Comparison of ENCODE assay signal across 7 cellular contexts in genomic region chr11:64675417-64676252, GRCh38. TPM values are rescaled to one million over a fixed set of nuclear protein-coding genes. Genes with fewer than 3 reads are reported as not detected.
A peak's percentile ranks its signal among the peaks of the same experiment; 100 is the strongest.
DNase-seq lines count a peak whose midpoint lies in the region; ATAC-seq and TF ChIP-seq lines count a peak whose summit lies in the region.

No MANE protein-coding gene starts in this region.

- no peaks in the 10 kb centered on the region for H3K4me1 Mint-ChIP-seq in activated T-helper 17 cell treated with anti-CD3 and anti-CD28 coated beads, Interleukin-2, amount 50 U/mL, for 72 hours
- no peaks in the 10 kb centered on the region for H3K4me1 Mint-ChIP-seq in type B pancreatic cell (ENCODE audit: unreplicated experiment)

- peak; percentile 45 for ATAC-seq in HG02642 (IDR thresholded peaks at IDR 0.05; ENCODE audit: poor library complexity, unreplicated experiment)
- peak; percentile 11 for ATAC-seq in activated T-helper 17 cell treated with anti-CD3 and anti-CD28 coated beads, Interleukin-2, amount 50 U/mL, for 72 hours (replicated peaks)
- no peak for ATAC-seq in GM21576 (IDR thresholded peaks at IDR 0.05; ENCODE audit: unreplicated experiment)
- no peak for ATAC-seq in GM18870 (IDR thresholded peaks at IDR 0.05; ENCODE audit: unreplicated experiment)

- H3K36me3 Mint-ChIP-seq in activated T-helper 17 cell treated with anti-CD3 and anti-CD28 coated beads, Interleukin-2, amount 50 U/mL, for 72 hours (ENCODE audit: low read depth) = no peaks in the 10 kb centered on the region
- H3K36me3 Mint-ChIP-seq in type B pancreatic cell = no peaks in the 10 kb centered on the region

- H3K4me3 Mint-ChIP-seq in activated T-helper 17 cell treated with anti-CD3 and anti-CD28 coated beads, Interleukin-2, amount 50 U/mL, for 72 hours = no peak overlapping the region
- H3K4me3 Mint-ChIP-seq in type B pancreatic cell = no peak overlapping the region

- DNase-seq in hippocampal formation (lab: John Stamatoyannopoulos, UW) = peak; percentile 42 to 55
- no peak for DNase-seq in type B pancreatic cell (ENCODE audit: extremely low spot score, unreplicated experiment)
- no peak for DNase-seq in stimulated activated CD4-positive, alpha-beta T cell treated with anti-CD3 and anti-CD28 coated beads, Interleukin-4, amount 100 ng/mL, for 4 hours

- H3K9me3 Mint-ChIP-seq in activated T-helper 17 cell treated with anti-CD3 and anti-CD28 coated beads, Interleukin-2, amount 50 U/mL, for 72 hours = no peaks in the 10 kb centered on the region
- H3K9me3 Mint-ChIP-seq in type B pancreatic cell = no peaks in the 10 kb centered on the region

- no peak for TF ChIP-seq CTCF in type B pancreatic cell (conservative IDR thresholded peaks at IDR 0.05)

- peaks cover 56% of the 10 kb centered on the region for H3K27me3 Mint-ChIP-seq in activated T-helper 17 cell treated with anti-CD3 and anti-CD28 coated beads, Interleukin-2, amount 50 U/mL, for 72 hours
- peaks cover 86% of the 10 kb centered on the region for H3K27me3 Mint-ChIP-seq in type B pancreatic cell

- H3K27ac Mint-ChIP-seq in activated T-helper 17 cell treated with anti-CD3 and anti-CD28 coated beads, Interleukin-2, amount 50 U/mL, for 72 hours = no peak overlapping the region
- H3K27ac Mint-ChIP-seq in type B pancreatic cell = peak overlapping the region; percentile 25

RNA-seq across cellular contexts. Expression of gene NRXN2, which starts 47.4 kb away (rescaled TPM):
- total RNA-seq in activated T-helper 17 cell treated with anti-CD3 and anti-CD28 coated beads, Interleukin-2, amount 50 U/mL, for 72 hours = 1 to 10 TPM in 1 of 2 donors, under 1 TPM in 1; 0.11 to 1.2 TPM
- total RNA-seq in type B pancreatic cell (ENCODE audit: low replicate concordance) = 12.7 and 22.1 TPM in 2 replicates

Comparison
In these comparisons a context has a peak if more than half of its experiments do, and no peak if none do; other contexts are left out.
1. ATAC-seq: peak in HG02642 (single experiment) and activated T-helper 17 cell treated with anti-CD3 and anti-CD28 coated beads, Interleukin-2, amount 50 U/mL, for 72 hours (single experiment); none in GM21576 (single experiment) and GM18870 (single experiment).
2. DNase-seq: peak in hippocampal formation (2 of 2); none in type B pancreatic cell (single experiment) and stimulated activated CD4-positive, alpha-beta T cell treated with anti-CD3 and anti-CD28 coated beads, Interleukin-4, amount 100 ng/mL, for 4 hours (0 of 2).